Comparison of ENCODE assay signal across 21 cellular contexts in genomic region chr2:133894429-133894828, GRCh38.
DNase-seq lines count a peak whose midpoint lies in the region; ATAC-seq, FAIRE-seq and TF ChIP-seq lines count a peak whose summit lies in the region.
"Had no signal": no experiment of that assay in that cellular context is flagged by ENCODE, and none has a peak within 500 bp of the region (broad histone marks: within the 10 kb centered on the region; RNA-seq: fewer than 3 reads in every experiment).

No MANE protein-coding gene starts in this region.

- no peak overlapping the region for H3K9ac ChIP-seq in HepG2 (ENCODE audit: insufficient read depth, low read depth, low read length)
- H3K9ac ChIP-seq: BLaER1 treated with 17β-estradiol and CSF1 and Interleukin-3, amounts not matched to agents 10 nM and 100 nM had no signal

- H3K79me2 ChIP-seq in HepG2 (ENCODE audit: insufficient read depth, low read length), result no peaks in the 10 kb centered on the region

- POLR2A ChIA-PET in HepG2 (lab: Yijun Ruan, JAX), result no interaction called here

- peaks cover 13% of the 10 kb centered on the region for H3K27me3 Mint-ChIP-seq in activated T-helper 17 cell treated with anti-CD3 and anti-CD28 coated beads, Interleukin-2, amount 50 U/mL, for 72 hours
- no peaks in the 10 kb centered on the region for H3K27me3 Mint-ChIP-seq in memory B cell
- H3K27me3 Mint-ChIP-seq: IgD-negative memory B cell had no signal

- no peaks in the 10 kb centered on the region for H3K36me3 Mint-ChIP-seq in activated T-helper 17 cell treated with anti-CD3 and anti-CD28 coated beads, Interleukin-2, amount 50 U/mL, for 72 hours (ENCODE audit: low read depth)
- H3K36me3 Mint-ChIP-seq in memory B cell, result no peaks in the 10 kb centered on the region
- H3K36me3 Mint-ChIP-seq: CD8-positive, alpha-beta T cell had no signal

- CTCF ChIA-PET in HepG2 (lab: Yijun Ruan, JAX; ENCODE audit: low intra/inter-chr PET ratio, low total read pairs), result no interaction called here

- TF ChIP-seq RAD21 in HepG2 (CRISPR knock-in tag; IDR thresholded peaks at IDR 0.05), result no peak

- H3K9me3 Mint-ChIP-seq in activated T-helper 17 cell treated with anti-CD3 and anti-CD28 coated beads, Interleukin-2, amount 50 U/mL, for 72 hours, result peaks cover 6% of the 10 kb centered on the region
- peaks cover 1% of the 10 kb centered on the region for H3K9me3 Mint-ChIP-seq in memory B cell
- H3K9me3 Mint-ChIP-seq: CD8-positive, alpha-beta T cell had no signal

- H3K9me3 ChIP-seq in right lobe of liver, result no peaks in the 10 kb centered on the region
- H3K9me3 ChIP-seq in HepG2 (ENCODE audit: low read length), result peaks cover 15% of the 10 kb centered on the region

- no TSS peak for BruUV-seq in HepG2 (replicated peaks; lab: Mats Ljungman, UMichigan)

- peak overlapping the region in 1 of 3 donors; percentile 32 for H3K4me3 ChIP-seq in right lobe of liver
- H3K4me3 ChIP-seq in HepG2 (replicated peaks in 1 of 3; ENCODE audit: insufficient read depth in 1 of 3, low read depth in 2 of 3, low read length in 3 of 3), result no peak overlapping the region
- H3K4me3 ChIP-seq: BLaER1 treated with 17β-estradiol and CSF1 and Interleukin-3, amounts not matched to agents 10 nM and 100 nM; GM23338 had no signal

- H3K4me2 ChIP-seq in HepG2 (ENCODE audit: low read depth, low read length), result no peak overlapping the region
- H3K4me2 ChIP-seq: BLaER1 treated with 17β-estradiol and CSF1 and Interleukin-3, amounts not matched to agents 10 nM and 100 nM; GM23338 had no signal

- H3K36me3 ChIP-seq in right lobe of liver (no peaks in the 10 kb centered on the region), HepG2 (replicated peaks in 1 of 2; ENCODE audit: control insufficient read depth in 1 of 2, insufficient read depth in 2 of 2, low read length in 2 of 2) (no peaks in the 10 kb centered on the region)
- H3K36me3 ChIP-seq: BLaER1 treated with 17β-estradiol and CSF1 and Interleukin-3, amounts not matched to agents 10 nM and 100 nM had no signal

- no peak overlapping the region for H2AFZ ChIP-seq in HepG2 (ENCODE audit: low read length)
- H2AFZ ChIP-seq: GM23338 had no signal

- FAIRE-seq in HepG2 (lab: Jason Lieb, UNC), result no peak
- FAIRE-seq: GM18507, H54, HTR-8/SVneo had no signal

- in situ Hi-C loops in HepG2 (cut with HindIII; ENCODE audit: extremely low pct_ligation_motif_present, low pct_unique_long_range_greater_than_20kb), result loop anchor here (25.0 kb wide), 1 partner anchor 318 kb away; no protein-coding TSS in a partner anchor

- TF ChIP-seq CTCF in right lobe of liver (IDR thresholded peaks at IDR 0.05) (no peak), HepG2 (CRISPR knock-in tag; IDR thresholded peaks at IDR 0.05) (no peak)

- no peak overlapping the region for H3K27ac ChIP-seq in right lobe of liver
- H3K27ac ChIP-seq in HepG2 (ENCODE audit: extremely low read length, insufficient read depth, low read length), result no peak overlapping the region
- H3K27ac ChIP-seq: BLaER1 treated with 17β-estradiol and CSF1 and Interleukin-3, amounts not matched to agents 10 nM and 100 nM had no signal

- peak in 3 of 4 donors; percentile 29 to 47 (median 43) for ATAC-seq in right lobe of liver
- no peak for ATAC-seq in HepG2
- peak; percentile 37 for ATAC-seq in activated T-helper 17 cell treated with anti-CD3 and anti-CD28 coated beads, Interleukin-2, amount 50 U/mL, for 72 hours (replicated peaks)
- ATAC-seq in memory B cell (ENCODE audit: low read depth), result no peak
- ATAC-seq: CD8-positive, alpha-beta T cell; GM23338 had no signal

- H3K27ac Mint-ChIP-seq in activated T-helper 17 cell treated with anti-CD3 and anti-CD28 coated beads, Interleukin-2, amount 50 U/mL, for 72 hours, result no peak overlapping the region
- H3K27ac Mint-ChIP-seq in memory B cell, result peak overlapping the region; percentile 5
- H3K27ac Mint-ChIP-seq: CD8-positive, alpha-beta T cell; GM23338; IgD-negative memory B cell had no signal

- WGBS in right lobe of liver (ENCODE audit: insufficient coverage, low coverage, low lambda C conversion rate, missing lambda C conversion rate), result 55% methylated on average over 7 of the region's 9 CpGs
- 51% methylated on average over 9 of the region's 9 CpGs for WGBS in HepG2 (ENCODE audit: low lambda C conversion rate)

- no peak for TF ChIP-seq EP300 in HepG2 (IDR thresholded peaks at IDR 0.05; ENCODE audit: low read depth in 2 of 2, low read length in 2 of 2)
- TF ChIP-seq EP300 in HepG2 (CRISPR knock-in tag; IDR thresholded peaks at IDR 0.05; ENCODE audit: borderline replicate concordance), result no peak

- no peak for DNase-seq in right lobe of liver
- DNase-seq in HepG2 (ENCODE audit: low spot score), result no peak
- DNase-seq in memory B cell (ENCODE audit: low spot score in 2 of 2), result no peak
- no peak for DNase-seq in germinal center (ENCODE audit: low spot score)
- DNase-seq in NCI-H2029 treated with DMSO at 0.1 percent for 48 hours (lab: John Stamatoyannopoulos, UW), result no peak
- no peak for DNase-seq in stimulated activated CD4-positive, alpha-beta T cell treated with anti-CD3 and anti-CD28 coated beads, Interleukin-2, amount 100 ng/mL, for 48 hours
- DNase-seq: 8988T; Calu3; CD8-positive, alpha-beta T cell; DMS 273 treated with DMSO at 0.1 percent for 48 hours; DMS53; DND-41; EL; HCEC 1CT had no signal

- intact Hi-C loops in right lobe of liver (cut with DNase I), result no loop called here
- intact Hi-C loops in HepG2 (cut with micrococcal nuclease; ENCODE audit: unreplicated experiment), result no loop called here

- peaks cover 8% of the 10 kb centered on the region for H3K4me1 Mint-ChIP-seq in activated T-helper 17 cell treated with anti-CD3 and anti-CD28 coated beads, Interleukin-2, amount 50 U/mL, for 72 hours
- H3K4me1 Mint-ChIP-seq in memory B cell, result peaks cover 9% of the 10 kb centered on the region

- H3K27me3 ChIP-seq in right lobe of liver (no peaks in the 10 kb centered on the region), HepG2 (ENCODE audit: control insufficient read depth in 1 of 2, insufficient read depth in 2 of 2, low read length in 2 of 2) (peaks cover 2 to 38% of the 10 kb centered on the region in 2 experiments; a peak in 3 of 5 replicates)
- H3K27me3 ChIP-seq: BLaER1 treated with 17β-estradiol and CSF1 and Interleukin-3, amounts not matched to agents 10 nM and 100 nM had no signal

- H4K20me1 ChIP-seq in HepG2 (ENCODE audit: insufficient read depth, low read length), result no peaks in the 10 kb centered on the region
- H4K20me1 ChIP-seq: BLaER1 treated with 17β-estradiol and CSF1 and Interleukin-3, amounts not matched to agents 10 nM and 100 nM had no signal

- TF ChIP-seq POLR2A in right lobe of liver (IDR thresholded peaks at IDR 0.05), result no peak
- no peak for TF ChIP-seq POLR2A in HepG2 (IDR thresholded peaks at IDR 0.05; ENCODE audit: insufficient read depth in 1 of 2, low read depth in 2 of 2, low read length in 2 of 2)

- H3K4me1 ChIP-seq in right lobe of liver, result no peaks in the 10 kb centered on the region
- no peaks in the 10 kb centered on the region for H3K4me1 ChIP-seq in HepG2 (ENCODE audit: insufficient read depth, low read length)
- H3K4me1 ChIP-seq: BLaER1 treated with 17β-estradiol and CSF1 and Interleukin-3, amounts not matched to agents 10 nM and 100 nM had no signal

- H3K4me3 Mint-ChIP-seq in activated T-helper 17 cell treated with anti-CD3 and anti-CD28 coated beads, Interleukin-2, amount 50 U/mL, for 72 hours, result peak overlapping the region; percentile 23
- H3K4me3 Mint-ChIP-seq in memory B cell, result peak overlapping the region; percentile 7
- H3K4me3 Mint-ChIP-seq: CD8-positive, alpha-beta T cell; GM23338 had no signal

TF ChIP-seq in HepG2, 621 proteins besides CTCF, POLR2A, EP300 and RAD21 (continues in another document):
- TF ChIP-seq RORA (CRISPR knock-in tag; IDR thresholded peaks at IDR 0.05), result no peak
- TF ChIP-seq, protein P1, sequence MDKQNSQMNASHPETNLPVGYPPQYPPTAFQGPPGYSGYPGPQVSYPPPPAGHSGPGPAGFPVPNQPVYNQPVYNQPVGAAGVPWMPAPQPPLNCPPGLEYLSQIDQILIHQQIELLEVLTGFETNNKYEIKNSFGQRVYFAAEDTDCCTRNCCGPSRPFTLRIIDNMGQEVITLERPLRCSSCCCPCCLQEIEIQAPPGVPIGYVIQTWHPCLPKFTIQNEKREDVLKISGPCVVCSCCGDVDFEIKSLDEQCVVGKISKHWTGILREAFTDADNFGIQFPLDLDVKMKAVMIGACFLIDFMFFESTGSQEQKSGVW (CRISPR knock-in tag; IDR thresholded peaks at IDR 0.05; ENCODE audit: borderline replicate concordance), result no peak
- no peak for TF ChIP-seq BHLHE40 (IDR thresholded peaks at IDR 0.05; ENCODE audit: low read length)
- TF ChIP-seq, protein P2, sequence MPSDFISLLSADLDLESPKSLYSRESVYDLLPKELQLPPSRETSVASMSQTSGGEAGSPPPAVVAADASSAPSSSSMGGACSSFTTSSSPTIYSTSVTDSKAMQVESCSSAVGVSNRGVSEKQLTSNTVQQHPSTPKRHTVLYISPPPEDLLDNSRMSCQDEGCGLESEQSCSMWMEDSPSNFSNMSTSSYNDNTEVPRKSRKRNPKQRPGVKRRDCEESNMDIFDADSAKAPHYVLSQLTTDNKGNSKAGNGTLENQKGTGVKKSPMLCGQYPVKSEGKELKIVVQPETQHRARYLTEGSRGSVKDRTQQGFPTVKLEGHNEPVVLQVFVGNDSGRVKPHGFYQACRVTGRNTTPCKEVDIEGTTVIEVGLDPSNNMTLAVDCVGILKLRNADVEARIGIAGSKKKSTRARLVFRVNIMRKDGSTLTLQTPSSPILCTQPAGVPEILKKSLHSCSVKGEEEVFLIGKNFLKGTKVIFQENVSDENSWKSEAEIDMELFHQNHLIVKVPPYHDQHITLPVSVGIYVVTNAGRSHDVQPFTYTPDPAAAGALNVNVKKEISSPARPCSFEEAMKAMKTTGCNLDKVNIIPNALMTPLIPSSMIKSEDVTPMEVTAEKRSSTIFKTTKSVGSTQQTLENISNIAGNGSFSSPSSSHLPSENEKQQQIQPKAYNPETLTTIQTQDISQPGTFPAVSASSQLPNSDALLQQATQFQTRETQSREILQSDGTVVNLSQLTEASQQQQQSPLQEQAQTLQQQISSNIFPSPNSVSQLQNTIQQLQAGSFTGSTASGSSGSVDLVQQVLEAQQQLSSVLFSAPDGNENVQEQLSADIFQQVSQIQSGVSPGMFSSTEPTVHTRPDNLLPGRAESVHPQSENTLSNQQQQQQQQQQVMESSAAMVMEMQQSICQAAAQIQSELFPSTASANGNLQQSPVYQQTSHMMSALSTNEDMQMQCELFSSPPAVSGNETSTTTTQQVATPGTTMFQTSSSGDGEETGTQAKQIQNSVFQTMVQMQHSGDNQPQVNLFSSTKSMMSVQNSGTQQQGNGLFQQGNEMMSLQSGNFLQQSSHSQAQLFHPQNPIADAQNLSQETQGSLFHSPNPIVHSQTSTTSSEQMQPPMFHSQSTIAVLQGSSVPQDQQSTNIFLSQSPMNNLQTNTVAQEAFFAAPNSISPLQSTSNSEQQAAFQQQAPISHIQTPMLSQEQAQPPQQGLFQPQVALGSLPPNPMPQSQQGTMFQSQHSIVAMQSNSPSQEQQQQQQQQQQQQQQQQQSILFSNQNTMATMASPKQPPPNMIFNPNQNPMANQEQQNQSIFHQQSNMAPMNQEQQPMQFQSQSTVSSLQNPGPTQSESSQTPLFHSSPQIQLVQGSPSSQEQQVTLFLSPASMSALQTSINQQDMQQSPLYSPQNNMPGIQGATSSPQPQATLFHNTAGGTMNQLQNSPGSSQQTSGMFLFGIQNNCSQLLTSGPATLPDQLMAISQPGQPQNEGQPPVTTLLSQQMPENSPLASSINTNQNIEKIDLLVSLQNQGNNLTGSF (CRISPR knock-in tag; IDR thresholded peaks at IDR 0.05), result no peak
- TF ChIP-seq SSRP1 (CRISPR knock-in tag; IDR thresholded peaks at IDR 0.05), result no peak

Comparison
In these comparisons a context has a peak if more than half of its experiments do, and no peak if none do; other contexts are left out.
1. ATAC-seq: peak in right lobe of liver (3 of 4) and activated T-helper 17 cell treated with anti-CD3 and anti-CD28 coated beads, Interleukin-2, amount 50 U/mL, for 72 hours (single experiment); none in HepG2 (single experiment) and memory B cell (single experiment).